Comparison of ENCODE assay signal across 10 cellular contexts in the genomic region with DNA sequence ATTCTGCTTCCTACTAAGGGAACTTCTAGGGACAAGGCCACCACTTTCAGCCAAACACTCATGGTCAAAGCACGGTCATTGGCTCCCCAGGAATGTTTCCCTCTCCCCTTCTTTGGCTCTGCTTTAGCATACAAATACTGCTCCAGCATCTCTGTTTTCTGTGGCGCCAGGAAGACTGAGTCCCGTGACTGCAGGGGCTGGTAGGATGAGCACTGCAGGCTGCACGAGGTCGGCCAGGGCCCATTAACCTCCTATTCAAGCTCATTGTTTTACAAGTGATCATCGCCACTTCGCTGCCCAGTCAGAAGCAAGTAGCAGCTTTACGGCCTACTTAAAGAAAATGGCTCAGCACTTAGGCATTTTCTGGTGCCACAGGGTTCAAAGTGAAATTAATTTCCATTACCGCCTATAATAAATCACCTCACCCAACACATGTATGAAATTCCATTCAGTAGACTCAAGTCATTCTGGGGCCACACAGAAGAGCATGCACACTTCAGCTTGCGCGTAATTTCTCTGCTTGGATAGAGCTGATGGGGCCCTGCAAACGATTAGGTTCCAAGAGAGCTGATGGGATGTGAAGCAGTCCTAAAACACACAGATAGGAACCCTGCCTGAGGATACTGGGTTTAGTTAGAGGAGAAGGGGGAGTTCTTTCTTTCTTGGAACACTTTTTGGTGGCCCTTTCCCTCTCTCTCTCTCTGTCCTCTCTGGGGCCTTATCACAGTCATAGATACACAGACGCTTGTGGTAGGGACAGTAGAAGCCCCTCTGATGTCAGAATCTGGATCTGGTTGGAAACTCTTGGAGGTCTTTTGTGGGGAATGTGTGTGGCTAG.
DNase-seq lines count a peak whose midpoint lies in the region; ATAC-seq and TF ChIP-seq lines count a peak whose summit lies in the region.
"Had no signal": no experiment of that assay in that cellular context is flagged by ENCODE, and none has a peak within 500 bp of the region (broad histone marks: within the 10 kb centered on the region; RNA-seq: fewer than 3 reads in every experiment).

No MANE protein-coding gene starts in this region.

- peak overlapping the region; percentile 75 for H3K9ac ChIP-seq in mesenchymal stem cell (ENCODE audit: low read length)

- peak overlapping the region; percentile 100 for H2AK5ac ChIP-seq in mesenchymal stem cell (ENCODE audit: low read length, severe bottlenecking)

- H3K4me1 ChIP-seq in mesenchymal stem cell (ENCODE audit: control insufficient read depth, insufficient read depth, low read depth, low read length): no peaks in the 10 kb centered on the region
- no peaks in the 10 kb centered on the region for H3K4me1 ChIP-seq in heart left ventricle

- H3K27ac ChIP-seq in mesenchymal stem cell (ENCODE audit: low read length, poor library complexity, severe bottlenecking) (peak overlapping the region; percentile 100), heart left ventricle (no peak overlapping the region)

- H3K14ac ChIP-seq in mesenchymal stem cell (ENCODE audit: low read length in 2 of 2): no peak overlapping the region

- no peak overlapping the region for H3K23ac ChIP-seq in mesenchymal stem cell (ENCODE audit: low read length in 2 of 2)

- peak overlapping the region; percentile 100 for H2BK5ac ChIP-seq in mesenchymal stem cell (ENCODE audit: low read depth, low read length, poor library complexity, severe bottlenecking)

- H2BK120ac ChIP-seq in mesenchymal stem cell (ENCODE audit: low read depth, low read length): peak overlapping the region; percentile 92

- DNase-seq in AG09309 (ENCODE audit: low read depth) (peak; percentile 100), HT1080 (ENCODE audit: low read depth) (peak; percentile 98), astrocyte of the spinal cord (ENCODE audit: low read depth, low spot score) (peak; percentile 98), mesenchymal stem cell (peak; percentile 99), heart left ventricle (no peak), mesenteric fat pad (ENCODE audit: low spot score) (no peak), medulla oblongata (ENCODE audit: extremely low spot score) (no peak)
- DNase-seq: activated CD4-positive, alpha-beta T cell treated with anti-CD3 and anti-CD28 coated beads, Interleukin-2, amount 50 U/mL, for 48 hours; caudate nucleus had no signal

- H4K8ac ChIP-seq in mesenchymal stem cell (ENCODE audit: low read length): peak overlapping the region; percentile 88

- TF ChIP-seq CTCF in AG09309 (IDR thresholded peaks at IDR 0.05; ENCODE audit: control insufficient read depth, insufficient read depth, low read depth, low read length, missing control alignments): no peak
- no peak for TF ChIP-seq CTCF in astrocyte of the spinal cord (IDR thresholded peaks at IDR 0.05; ENCODE audit: low read depth, low read length)
- TF ChIP-seq CTCF in heart left ventricle (IDR thresholded peaks at IDR 0.05): no peak

- in situ Hi-C loops in astrocyte of the spinal cord (cut with HindIII; ENCODE audit: low sequenced_read_pairs): no loop called here

- intact Hi-C loops in heart left ventricle (cut with DNase I): no loop called here

- H3K4me3 ChIP-seq in AG09309 (ENCODE audit: control insufficient read depth, low read depth, low read length) (no peak overlapping the region), astrocyte of the spinal cord (ENCODE audit: low read depth, low read length) (no peak overlapping the region), mesenchymal stem cell (ENCODE audit: insufficient read depth in 1 of 2, low read depth in 1 of 2, low read length in 2 of 2) (peak overlapping the region in 1 of 2 experiments; percentile 21), heart left ventricle (no peak overlapping the region)

- peak overlapping the region; percentile 84 to 92 for H3K18ac ChIP-seq in mesenchymal stem cell (ENCODE audit: low read depth in 1 of 2, low read length in 2 of 2)

- no peaks in the 10 kb centered on the region for H3K79me1 ChIP-seq in mesenchymal stem cell (replicated peaks; ENCODE audit: low read length, poor library complexity, severe bottlenecking)

- H2BK15ac ChIP-seq in mesenchymal stem cell (ENCODE audit: low read depth, poor library complexity, severe bottlenecking): no peak overlapping the region

- H3K9me3 ChIP-seq in mesenchymal stem cell (ENCODE audit: control insufficient read depth, low read length): no peaks in the 10 kb centered on the region
- peaks cover 0 to 7% (median 0%) of the 10 kb centered on the region in 12 donors for H3K9me3 ChIP-seq in heart left ventricle

- under 1% methylated on average over 13 of the region's 13 CpGs for WGBS in mesenchymal stem cell
- 80 to 88% (median 82%) methylated on average over 13 of the region's 13 CpGs for WGBS in heart left ventricle, 4 donors

- H3K27me3 ChIP-seq in mesenchymal stem cell (ENCODE audit: control insufficient read depth in 1 of 2, insufficient read depth in 1 of 2, low read length in 2 of 2): no peaks in the 10 kb centered on the region
- H3K27me3 ChIP-seq in heart left ventricle: no peaks in the 10 kb centered on the region

- H3K4ac ChIP-seq in mesenchymal stem cell (ENCODE audit: low read depth in 1 of 2, low read length in 2 of 2): peak overlapping the region; percentile 80 to 97

- H2AFZ ChIP-seq in mesenchymal stem cell (ENCODE audit: low read depth, low read length): peak overlapping the region; percentile 10

- peak overlapping the region; percentile 67 for H3K4me2 ChIP-seq in mesenchymal stem cell (ENCODE audit: low read length, poor library complexity, severe bottlenecking)

- no peak for TF ChIP-seq POLR2A in heart left ventricle (IDR thresholded peaks at IDR 0.05)

- ATAC-seq in GM19395 (IDR thresholded peaks at IDR 0.05; ENCODE audit: unreplicated experiment) (no peak), heart left ventricle (no peak)

- H3K36me3 ChIP-seq in mesenchymal stem cell (ENCODE audit: control insufficient read depth in 1 of 2, insufficient read depth in 2 of 2, low read depth in 1 of 2, low read length in 2 of 2) (no peaks in the 10 kb centered on the region), heart left ventricle (no peaks in the 10 kb centered on the region)

- peak overlapping the region; percentile 87 for H4K91ac ChIP-seq in mesenchymal stem cell (ENCODE audit: low read length)

- H2BK12ac ChIP-seq in mesenchymal stem cell (ENCODE audit: low read length in 2 of 2): peak overlapping the region; percentile 42 to 86

Comparison
In these comparisons a context has a peak if more than half of its experiments do, and no peak if none do; other contexts are left out.
1. DNase-seq: peak in AG09309 (single experiment), HT1080 (single experiment), astrocyte of the spinal cord (single experiment) and mesenchymal stem cell (single experiment); none in heart left ventricle (0 of 5), mesenteric fat pad (single experiment) and medulla oblongata (single experiment).